ENCODE assay signal across 8 cellular contexts in genomic region chr11:65083834-65084597, GRCh38. TPM values are rescaled to one million over a fixed set of nuclear protein-coding genes. Genes with fewer than 3 reads are reported as not detected.
A peak's percentile ranks its signal among the peaks of the same experiment; 100 is the strongest.
DNase-seq lines count a peak whose midpoint lies in the region; ATAC-seq and TF ChIP-seq lines count a peak whose summit lies in the region.

Gene CDCA5 (minus strand): TSS chr11:65084040. CDS start chr11:65083978, 62 bp downstream.
Gene ZFPL1 (plus strand): TSS chr11:65084222. CDS start chr11:65084699, 477 bp downstream.

- H3K4me1 ChIP-seq in prostate gland (replicated peaks) (peaks cover 5% of the 10 kb centered on the region), urinary bladder (ENCODE audit: insufficient read depth) (no peaks in the 10 kb centered on the region)

- H3K4me3 ChIP-seq in prostate gland, result peak within 1 kb of the TSS; percentile 77 to 78
- peak within 1 kb of the TSS; percentile 68 for H3K4me3 ChIP-seq in urinary bladder (ENCODE audit: low read depth, low read length)

- H3K27ac ChIP-seq in prostate gland (peak within 1 kb of the TSS; percentile 91 to 94), urinary bladder (ENCODE audit: low read depth) (peak within 1 kb of the TSS; percentile 98)

- ATAC-seq in GM18499 (IDR thresholded peaks at IDR 0.05; ENCODE audit: insufficient read depth, unreplicated experiment), result peak; percentile 57
- ATAC-seq in HG02943 (IDR thresholded peaks at IDR 0.05; ENCODE audit: low read depth, unreplicated experiment), result peak; percentile 71
- ATAC-seq in left ventricle myocardium superior, result peak; percentile 98

- no peaks in the 10 kb centered on the region for H3K9me3 ChIP-seq in prostate gland

- under 1% methylated on average over 60 of the region's 79 CpGs for WGBS in prostate gland
- under 1% methylated on average over 79 of the region's 79 CpGs for WGBS in urinary bladder

- DNase-seq in NCI-H1930 (lab: John Stamatoyannopoulos, UW), result peak; percentile 92 to 95
- peak; percentile 71 to 97 (median 92) for DNase-seq in anterior cingulate cortex (lab: John Stamatoyannopoulos, UW)
- DNase-seq in left ventricle myocardium superior, result peak; percentile 97
- peak; percentile 93 for DNase-seq in prostate gland (ENCODE audit: low spot score)

- TF ChIP-seq POLR2A in prostate gland (IDR thresholded peaks at IDR 0.05), result peak; percentile 57

- peak in 2 of 4 experiments; percentile 29 to 30 for TF ChIP-seq CTCF in prostate gland (IDR thresholded peaks at IDR 0.05)

- intact Hi-C loops in T-helper 2 cell treated with Interferon-gamma antibody and Interleukin-4, amounts not matched to agents 100 ng/mL and 5 ng/mL, for 36 hours (cut with micrococcal nuclease), result loop anchor here (1.0 to 5.0 kb wide), 7 partner anchors 12 to 167 kb away; partner anchors contain the start of genes ATG2A, FAU, MRPL49 and SAC3D1
- intact Hi-C loops in left ventricle myocardium superior (cut with micrococcal nuclease) (no loop called here), prostate gland (cut with DNase I) (loop anchor here (5.0 kb wide), 2 partner anchors 33 to 42 kb away; partner anchors contain the start of genes SAC3D1 and ZNHIT2)

- H3K27me3 ChIP-seq in prostate gland (replicated peaks; ENCODE audit: insufficient read depth), result no peaks in the 10 kb centered on the region

- H3K36me3 ChIP-seq in prostate gland (peaks cover 0 to 5% of the 10 kb centered on the region in 2 donors), urinary bladder (ENCODE audit: insufficient read depth) (peaks cover 5% of the 10 kb centered on the region)

RNA-seq across cellular contexts. Expression of gene CDCA5, which starts in this region (rescaled TPM):
- total RNA-seq in T-helper 2 cell treated with Interferon-gamma antibody and Interleukin-4, amounts not matched to agents 100 ng/mL and 5 ng/mL, for 36 hours, result 91.5 and 93.2 TPM in 2 replicates
- 1.3 TPM for total RNA-seq in left ventricle myocardium superior
- 10 to 100 TPM in 1 of 2 donors, 1 to 10 TPM in 1; 2.3 to 17.8 TPM for total RNA-seq in prostate gland
- 3.9 TPM for total RNA-seq in urinary bladder
- polyA plus RNA-seq in urinary bladder, result 1.2 TPM

RNA-seq across cellular contexts. Expression of gene ZFPL1, which starts in this region (rescaled TPM):
- 29.5 and 31.7 TPM in 2 replicates for total RNA-seq in T-helper 2 cell treated with Interferon-gamma antibody and Interleukin-4, amounts not matched to agents 100 ng/mL and 5 ng/mL, for 36 hours
- total RNA-seq in left ventricle myocardium superior, result 23.7 TPM
- total RNA-seq in prostate gland, result 10 to 100 TPM; 61.6 to 62.6 TPM
- 14.6 TPM for total RNA-seq in urinary bladder
- 50.8 TPM for polyA plus RNA-seq in urinary bladder

Comparison
In these comparisons a context has a peak if more than half of its experiments do, and no peak if none do; other contexts are left out.
1. Peak in every context shown above with its lines: DNase-seq, ATAC-seq, H3K4me3 ChIP-seq and H3K27ac ChIP-seq.